In genomic region chr12:32988982-32989381, GRCh38 we compare ENCODE assay signal across 27 cellular contexts.
DNase-seq lines count a peak whose midpoint lies in the region; ATAC-seq and TF ChIP-seq lines count a peak whose summit lies in the region.
"Had no signal": no experiment of that assay in that cellular context is flagged by ENCODE, and none has a peak within 500 bp of the region (broad histone marks: within the 10 kb centered on the region; RNA-seq: fewer than 3 reads in every experiment).

No MANE protein-coding gene starts in this region.

- H3K27ac Mint-ChIP-seq in nephron progenitor cell, result no peak overlapping the region
- no peak overlapping the region for H3K27ac Mint-ChIP-seq in activated naive CD4-positive, alpha-beta T cell treated with anti-CD3 and anti-CD28 coated beads, Interleukin-2, amount 50 U/mL, for 72 hours
- H3K27ac Mint-ChIP-seq: activated CD4-positive, alpha-beta T cell treated with anti-CD3 and anti-CD28 coated beads for 36 hours; CD4-positive, alpha-beta memory T cell; effector memory CD8-positive, alpha-beta T cell; IgD-negative memory B cell; stimulated activated naive CD8-positive, alpha-beta T cell treated with anti-CD3 and anti-CD28 coated beads, Interleukin-15, Interleukin-2, amounts not matched to agents 100 ng/mL and 50 ng/mL, for 24 hours had no signal

- ATAC-seq in activated naive CD4-positive, alpha-beta T cell treated with anti-CD3 and anti-CD28 coated beads, Interleukin-2, amount 50 U/mL, for 72 hours, result no peak
- ATAC-seq: activated CD4-positive, alpha-beta T cell treated with anti-CD3 and anti-CD28 coated beads for 36 hours; effector memory CD8-positive, alpha-beta T cell; gastrocnemius medialis; sciatic nerve had no signal

- no peaks in the 10 kb centered on the region for H3K9me3 Mint-ChIP-seq in nephron progenitor cell
- peaks cover 0 to 5% of the 10 kb centered on the region in 2 donors for H3K9me3 Mint-ChIP-seq in activated naive CD4-positive, alpha-beta T cell treated with anti-CD3 and anti-CD28 coated beads, Interleukin-2, amount 50 U/mL, for 72 hours
- H3K9me3 Mint-ChIP-seq: effector memory CD8-positive, alpha-beta T cell; stimulated activated naive CD8-positive, alpha-beta T cell treated with anti-CD3 and anti-CD28 coated beads, Interleukin-15, Interleukin-2, amounts not matched to agents 100 ng/mL and 50 ng/mL, for 24 hours had no signal

- peak overlapping the region; percentile 16 for H3K4me3 Mint-ChIP-seq in nephron progenitor cell
- H3K4me3 Mint-ChIP-seq: activated CD4-positive, alpha-beta T cell treated with anti-CD3 and anti-CD28 coated beads for 36 hours; CD4-positive, alpha-beta memory T cell; effector memory CD8-positive, alpha-beta T cell; IgD-negative memory B cell; stimulated activated naive CD8-positive, alpha-beta T cell treated with anti-CD3 and anti-CD28 coated beads, Interleukin-15, Interleukin-2, amounts not matched to agents 100 ng/mL and 50 ng/mL, for 24 hours had no signal

- DNase-seq in cardiac muscle cell (ENCODE audit: low read depth in 1 of 2, low spot score in 1 of 2) (peak; percentile 7 to 14), left ventricle myocardium inferior (no peak), iPS DF 19.7 (ENCODE audit: low read depth, low spot score) (peak; percentile 15), nephron progenitor cell (no peak), NCI-H1105 treated with DMSO at 0.1 percent for 48 hours (lab: John Stamatoyannopoulos, UW) (no peak), KBM-7 (no peak), vagina (ENCODE audit: extremely low spot score in 2 of 2) (no peak)
- no peak for DNase-seq in activated naive CD4-positive, alpha-beta T cell treated with anti-CD3 and anti-CD28 coated beads, Interleukin-2, amount 50 U/mL, for 72 hours (ENCODE audit: low spot score in 2 of 2)
- DNase-seq: 8988T; activated CD4-positive, alpha-beta T cell treated with anti-CD3 and anti-CD28 coated beads for 36 hours; activated gamma-delta T cell treated with Interleukin-2 at 50 U/mL for 16 hours; brain microvascular endothelial cell; CD4-positive, alpha-beta memory T cell; colonic mucosa; effector memory CD8-positive, alpha-beta T cell; gastrocnemius medialis; MM.1S; NCI-H146; NCI-H2171; NCI-H524; ovary; T-helper 2 cell; tibial artery had no signal

- TF ChIP-seq CTCF in cardiac muscle cell (IDR thresholded peaks at IDR 0.05; ENCODE audit: low read depth, low read length), result no peak
- no peak for TF ChIP-seq CTCF in left ventricle myocardium inferior (IDR thresholded peaks at IDR 0.05; ENCODE audit: borderline replicate concordance)
- TF ChIP-seq CTCF in nephron progenitor cell (IDR thresholded peaks at IDR 0.05), result no peak
- no peak for TF ChIP-seq CTCF in vagina (IDR thresholded peaks at IDR 0.05)

- intact Hi-C loops in left ventricle myocardium inferior (cut with micrococcal nuclease) (no loop called here), vagina (cut with DNase I) (no loop called here)

- H3K9me3 ChIP-seq in cardiac muscle cell (ENCODE audit: low read depth) (no peaks in the 10 kb centered on the region), left ventricle myocardium inferior (replicated peaks) (no peaks in the 10 kb centered on the region), vagina (no peaks in the 10 kb centered on the region)
- H3K9me3 ChIP-seq: colonic mucosa, esophagus muscularis mucosa, gastrocnemius medialis, ovary, tibial artery had no signal

- peak overlapping the region; percentile 75 for H3K27ac ChIP-seq in cardiac muscle cell
- no peak overlapping the region for H3K27ac ChIP-seq in left ventricle myocardium inferior (replicated peaks)
- no peak overlapping the region for H3K27ac ChIP-seq in vagina
- H3K27ac ChIP-seq: brain microvascular endothelial cell, colonic mucosa, esophagus muscularis mucosa, gastrocnemius medialis, ovary, tibial artery had no signal

- H3K4me3 ChIP-seq in cardiac muscle cell (no peak overlapping the region), left ventricle myocardium inferior (no peak overlapping the region), vagina (no peak overlapping the region)
- H3K4me3 ChIP-seq: colonic mucosa, esophagus muscularis mucosa, gastrocnemius medialis, ovary, tibial artery had no signal

- peaks cover 43% of the 10 kb centered on the region for H3K4me1 Mint-ChIP-seq in nephron progenitor cell
- H3K4me1 Mint-ChIP-seq: activated CD4-positive, alpha-beta T cell treated with anti-CD3 and anti-CD28 coated beads for 36 hours; CD4-positive, alpha-beta memory T cell; IgD-negative memory B cell had no signal

- no peaks in the 10 kb centered on the region for H3K36me3 Mint-ChIP-seq in nephron progenitor cell (ENCODE audit: low read depth)
- H3K36me3 Mint-ChIP-seq in activated naive CD4-positive, alpha-beta T cell treated with anti-CD3 and anti-CD28 coated beads, Interleukin-2, amount 50 U/mL, for 72 hours, result no peaks in the 10 kb centered on the region
- H3K36me3 Mint-ChIP-seq: CD4-positive, alpha-beta memory T cell had no signal

- TF ChIP-seq POLR2A in vagina (IDR thresholded peaks at IDR 0.05), result no peak

- H3K27me3 ChIP-seq in cardiac muscle cell (no peaks in the 10 kb centered on the region), left ventricle myocardium inferior (ENCODE audit: low read depth) (peaks cover 38% of the 10 kb centered on the region), vagina (no peaks in the 10 kb centered on the region)
- H3K27me3 ChIP-seq: brain microvascular endothelial cell, colonic mucosa, esophagus muscularis mucosa, gastrocnemius medialis, ovary, tibial artery had no signal

- H3K27me3 Mint-ChIP-seq in nephron progenitor cell (ENCODE audit: low read depth, poor library complexity), result peaks cover 3% of the 10 kb centered on the region
- H3K27me3 Mint-ChIP-seq: CD4-positive, alpha-beta memory T cell; IgD-negative memory B cell; stimulated activated naive CD8-positive, alpha-beta T cell treated with anti-CD3 and anti-CD28 coated beads, Interleukin-15, Interleukin-2, amounts not matched to agents 100 ng/mL and 50 ng/mL, for 24 hours had no signal

- in situ Hi-C loops in KBM-7 (cut with MboI; ENCODE audit: low pct_unique_long_range_greater_than_20kb, low sequenced_read_pairs), result no loop called here

- H3K36me3 ChIP-seq in cardiac muscle cell (no peaks in the 10 kb centered on the region), left ventricle myocardium inferior (no peaks in the 10 kb centered on the region), vagina (no peaks in the 10 kb centered on the region)
- H3K36me3 ChIP-seq: brain microvascular endothelial cell, colonic mucosa, esophagus muscularis mucosa, gastrocnemius medialis, ovary, tibial artery had no signal

- H3K4me1 ChIP-seq in cardiac muscle cell (ENCODE audit: low read depth), result peaks cover 7% of the 10 kb centered on the region
- H3K4me1 ChIP-seq in left ventricle myocardium inferior, result no peaks in the 10 kb centered on the region
- H3K4me1 ChIP-seq in vagina, result no peaks in the 10 kb centered on the region
- H3K4me1 ChIP-seq: colonic mucosa, esophagus muscularis mucosa, gastrocnemius medialis, tibial artery had no signal

Comparison
In these comparisons a context has a peak if more than half of its experiments do, and no peak if none do; other contexts are left out.
1. DNase-seq: peak in cardiac muscle cell (2 of 2) and iPS DF 19.7 (single experiment); none in left ventricle myocardium inferior (single experiment), nephron progenitor cell (single experiment), activated naive CD4-positive, alpha-beta T cell treated with anti-CD3 and anti-CD28 coated beads, Interleukin-2, amount 50 U/mL, for 72 hours (0 of 2), NCI-H1105 treated with DMSO at 0.1 percent for 48 hours (single experiment), KBM-7 (single experiment) and vagina (0 of 2).